In the genomic region with DNA sequence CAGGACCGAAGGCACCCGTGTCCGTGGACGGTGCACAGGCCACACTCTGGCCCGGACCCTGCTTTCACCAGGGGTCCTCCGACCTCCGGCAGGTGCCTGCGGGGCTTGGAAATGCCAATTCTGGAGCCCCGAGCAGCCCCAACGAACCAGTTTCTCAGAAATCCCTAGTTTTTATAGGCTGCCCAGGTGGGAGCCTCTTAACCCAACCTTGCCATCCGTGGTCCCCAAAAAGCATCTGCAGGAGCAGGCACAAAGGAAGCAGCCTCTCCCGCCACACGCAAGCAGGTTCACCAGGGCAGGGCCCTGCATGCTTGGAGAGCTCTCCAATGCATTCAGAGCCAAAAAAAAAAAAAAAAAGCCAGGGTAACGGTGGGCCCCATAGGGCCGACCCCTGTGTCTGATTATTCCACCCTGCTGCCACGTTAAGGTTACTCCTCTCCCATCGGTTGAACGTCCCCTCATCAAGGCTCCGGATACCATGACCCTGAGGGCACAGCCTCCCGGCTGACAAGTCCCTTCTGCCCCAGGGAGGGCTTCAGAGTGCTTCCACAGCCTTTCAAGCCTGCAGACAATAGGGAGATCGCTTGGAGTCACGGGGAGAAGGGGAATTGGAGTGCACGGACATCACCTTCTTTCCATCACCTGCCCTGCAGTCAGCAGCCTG, we compare ENCODE assay signal across 1 cellular context.
TF ChIP-seq lines count a peak whose summit lies in the region.

No MANE protein-coding gene starts in this region.

TF ChIP-seq in HepG2, 621 proteins besides CTCF, POLR2A, EP300 and RAD21 (continued from another document and continues in another):
- 0 out of 2 replicates have a peak, but pooled peaks have one; percentile 28 for TF ChIP-seq ZNF230 (CRISPR knock-in tag; IDR thresholded peaks at IDR 0.05)
- TF ChIP-seq, protein P1, sequence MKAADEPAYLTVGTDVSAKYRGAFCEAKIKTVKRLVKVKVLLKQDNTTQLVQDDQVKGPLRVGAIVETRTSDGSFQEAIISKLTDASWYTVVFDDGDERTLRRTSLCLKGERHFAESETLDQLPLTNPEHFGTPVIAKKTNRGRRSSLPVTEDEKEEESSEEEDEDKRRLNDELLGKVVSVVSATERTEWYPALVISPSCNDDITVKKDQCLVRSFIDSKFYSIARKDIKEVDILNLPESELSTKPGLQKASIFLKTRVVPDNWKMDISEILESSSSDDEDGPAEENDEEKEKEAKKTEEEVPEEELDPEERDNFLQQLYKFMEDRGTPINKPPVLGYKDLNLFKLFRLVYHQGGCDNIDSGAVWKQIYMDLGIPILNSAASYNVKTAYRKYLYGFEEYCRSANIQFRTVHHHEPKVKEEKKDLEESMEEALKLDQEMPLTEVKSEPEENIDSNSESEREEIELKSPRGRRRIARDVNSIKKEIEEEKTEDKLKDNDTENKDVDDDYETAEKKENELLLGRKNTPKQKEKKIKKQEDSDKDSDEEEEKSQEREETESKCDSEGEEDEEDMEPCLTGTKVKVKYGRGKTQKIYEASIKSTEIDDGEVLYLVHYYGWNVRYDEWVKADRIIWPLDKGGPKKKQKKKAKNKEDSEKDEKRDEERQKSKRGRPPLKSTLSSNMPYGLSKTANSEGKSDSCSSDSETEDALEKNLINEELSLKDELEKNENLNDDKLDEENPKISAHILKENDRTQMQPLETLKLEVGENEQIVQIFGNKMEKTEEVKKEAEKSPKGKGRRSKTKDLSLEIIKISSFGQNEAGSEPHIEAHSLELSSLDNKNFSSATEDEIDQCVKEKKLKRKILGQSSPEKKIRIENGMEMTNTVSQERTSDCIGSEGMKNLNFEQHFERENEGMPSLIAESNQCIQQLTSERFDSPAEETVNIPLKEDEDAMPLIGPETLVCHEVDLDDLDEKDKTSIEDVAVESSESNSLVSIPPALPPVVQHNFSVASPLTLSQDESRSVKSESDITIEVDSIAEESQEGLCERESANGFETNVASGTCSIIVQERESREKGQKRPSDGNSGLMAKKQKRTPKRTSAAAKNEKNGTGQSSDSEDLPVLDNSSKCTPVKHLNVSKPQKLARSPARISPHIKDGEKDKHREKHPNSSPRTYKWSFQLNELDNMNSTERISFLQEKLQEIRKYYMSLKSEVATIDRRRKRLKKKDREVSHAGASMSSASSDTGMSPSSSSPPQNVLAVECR (CRISPR knock-in tag; IDR thresholded peaks at IDR 0.05; ENCODE audit: borderline replicate concordance), result no peak; the same call in 1 of the 2 replicates
- TF ChIP-seq ISL2 (CRISPR knock-in tag; IDR thresholded peaks at IDR 0.05), result no peak
- TF ChIP-seq GZF1 (CRISPR knock-in tag; IDR thresholded peaks at IDR 0.05), result no peak
- no peak for TF ChIP-seq REXO4 (CRISPR knock-in tag; IDR thresholded peaks at IDR 0.05; ENCODE audit: borderline replicate concordance)
- TF ChIP-seq, protein P2, sequence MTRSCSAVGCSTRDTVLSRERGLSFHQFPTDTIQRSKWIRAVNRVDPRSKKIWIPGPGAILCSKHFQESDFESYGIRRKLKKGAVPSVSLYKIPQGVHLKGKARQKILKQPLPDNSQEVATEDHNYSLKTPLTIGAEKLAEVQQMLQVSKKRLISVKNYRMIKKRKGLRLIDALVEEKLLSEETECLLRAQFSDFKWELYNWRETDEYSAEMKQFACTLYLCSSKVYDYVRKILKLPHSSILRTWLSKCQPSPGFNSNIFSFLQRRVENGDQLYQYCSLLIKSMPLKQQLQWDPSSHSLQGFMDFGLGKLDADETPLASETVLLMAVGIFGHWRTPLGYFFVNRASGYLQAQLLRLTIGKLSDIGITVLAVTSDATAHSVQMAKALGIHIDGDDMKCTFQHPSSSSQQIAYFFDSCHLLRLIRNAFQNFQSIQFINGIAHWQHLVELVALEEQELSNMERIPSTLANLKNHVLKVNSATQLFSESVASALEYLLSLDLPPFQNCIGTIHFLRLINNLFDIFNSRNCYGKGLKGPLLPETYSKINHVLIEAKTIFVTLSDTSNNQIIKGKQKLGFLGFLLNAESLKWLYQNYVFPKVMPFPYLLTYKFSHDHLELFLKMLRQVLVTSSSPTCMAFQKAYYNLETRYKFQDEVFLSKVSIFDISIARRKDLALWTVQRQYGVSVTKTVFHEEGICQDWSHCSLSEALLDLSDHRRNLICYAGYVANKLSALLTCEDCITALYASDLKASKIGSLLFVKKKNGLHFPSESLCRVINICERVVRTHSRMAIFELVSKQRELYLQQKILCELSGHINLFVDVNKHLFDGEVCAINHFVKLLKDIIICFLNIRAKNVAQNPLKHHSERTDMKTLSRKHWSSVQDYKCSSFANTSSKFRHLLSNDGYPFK (CRISPR knock-in tag; IDR thresholded peaks at IDR 0.05; ENCODE audit: borderline replicate concordance), result peak; percentile 80
- TF ChIP-seq ZNF224 (CRISPR knock-in tag; IDR thresholded peaks at IDR 0.05), result no peak
- TF ChIP-seq, protein P3, sequence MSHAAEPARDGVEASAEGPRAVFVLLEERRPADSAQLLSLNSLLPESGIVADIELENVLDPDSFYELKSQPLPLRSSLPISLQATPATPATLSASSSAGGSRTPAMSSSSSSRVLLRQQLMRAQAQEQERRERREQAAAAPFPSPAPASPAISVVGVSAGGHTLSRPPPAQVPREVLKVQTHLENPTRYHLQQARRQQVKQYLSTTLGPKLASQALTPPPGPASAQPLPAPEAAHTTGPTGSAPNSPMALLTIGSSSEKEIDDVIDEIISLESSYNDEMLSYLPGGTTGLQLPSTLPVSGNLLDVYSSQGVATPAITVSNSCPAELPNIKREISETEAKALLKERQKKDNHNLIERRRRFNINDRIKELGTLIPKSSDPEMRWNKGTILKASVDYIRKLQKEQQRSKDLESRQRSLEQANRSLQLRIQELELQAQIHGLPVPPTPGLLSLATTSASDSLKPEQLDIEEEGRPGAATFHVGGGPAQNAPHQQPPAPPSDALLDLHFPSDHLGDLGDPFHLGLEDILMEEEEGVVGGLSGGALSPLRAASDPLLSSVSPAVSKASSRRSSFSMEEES (CRISPR knock-in tag; IDR thresholded peaks at IDR 0.05), result no peak
- TF ChIP-seq GPN1 (CRISPR knock-in tag; IDR thresholded peaks at IDR 0.05; ENCODE audit: borderline replicate concordance), result no peak
- TF ChIP-seq TSC22D2 (CRISPR knock-in tag; IDR thresholded peaks at IDR 0.05; ENCODE audit: borderline replicate concordance), result no peak
- TF ChIP-seq FOSL1 (CRISPR knock-in tag; IDR thresholded peaks at IDR 0.05; ENCODE audit: borderline replicate concordance), result no peak
- 0 out of 2 replicates have a peak, but pooled peaks have one; percentile 0 for TF ChIP-seq HNRNPL (IDR thresholded peaks at IDR 0.05; ENCODE audit: low read depth, low read length)
- no peak for TF ChIP-seq ZNF672 (CRISPR knock-in tag; IDR thresholded peaks at IDR 0.05)
- TF ChIP-seq ZSCAN9 (CRISPR knock-in tag; IDR thresholded peaks at IDR 0.05; ENCODE audit: borderline replicate concordance), result no peak; the same call in 1 of the 2 replicates
- no peak for TF ChIP-seq PHF20 (CRISPR knock-in tag; IDR thresholded peaks at IDR 0.05)
- TF ChIP-seq, protein P4, sequence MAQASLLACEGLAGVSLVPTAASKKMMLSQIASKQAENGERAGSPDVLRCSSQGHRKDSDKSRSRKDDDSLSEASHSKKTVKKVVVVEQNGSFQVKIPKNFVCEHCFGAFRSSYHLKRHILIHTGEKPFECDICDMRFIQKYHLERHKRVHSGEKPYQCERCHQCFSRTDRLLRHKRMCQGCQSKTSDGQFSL (CRISPR knock-in tag; IDR thresholded peaks at IDR 0.05), result no peak
- TF ChIP-seq KLF9 (CRISPR knock-in tag; IDR thresholded peaks at IDR 0.05; ENCODE audit: low read depth), result no peak
- TF ChIP-seq, protein P5, sequence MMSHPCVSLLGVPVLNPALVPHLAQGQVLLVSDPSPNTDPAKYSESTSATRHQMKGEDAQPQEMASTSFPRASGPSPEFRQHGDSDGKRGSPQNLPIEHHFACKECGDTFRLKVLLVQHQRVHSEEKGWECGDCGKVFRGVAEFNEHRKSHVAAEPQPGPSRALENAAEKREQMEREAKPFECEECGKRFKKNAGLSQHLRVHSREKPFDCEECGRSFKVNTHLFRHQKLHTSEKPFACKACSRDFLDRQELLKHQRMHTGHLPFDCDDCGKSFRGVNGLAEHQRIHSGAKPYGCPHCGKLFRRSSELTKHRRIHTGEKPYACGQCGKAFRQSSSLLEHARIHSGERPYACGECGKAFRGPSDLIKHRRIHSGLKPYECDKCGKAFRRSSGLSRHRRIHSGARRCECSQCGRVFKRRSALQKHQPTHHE (CRISPR knock-in tag; IDR thresholded peaks at IDR 0.05; ENCODE audit: borderline replicate concordance), result no peak
- no peak for TF ChIP-seq MED8 (CRISPR knock-in tag; IDR thresholded peaks at IDR 0.05; ENCODE audit: insufficient replicate concordance)
- no peak for TF ChIP-seq ZNF569 (CRISPR knock-in tag; IDR thresholded peaks at IDR 0.05; ENCODE audit: borderline replicate concordance)
- no peak for TF ChIP-seq RORA (CRISPR knock-in tag; IDR thresholded peaks at IDR 0.05)
- TF ChIP-seq ARID2 (CRISPR knock-in tag; IDR thresholded peaks at IDR 0.05; ENCODE audit: borderline replicate concordance), result no peak; the same call in 1 of the 2 replicates
- TF ChIP-seq, protein P6, sequence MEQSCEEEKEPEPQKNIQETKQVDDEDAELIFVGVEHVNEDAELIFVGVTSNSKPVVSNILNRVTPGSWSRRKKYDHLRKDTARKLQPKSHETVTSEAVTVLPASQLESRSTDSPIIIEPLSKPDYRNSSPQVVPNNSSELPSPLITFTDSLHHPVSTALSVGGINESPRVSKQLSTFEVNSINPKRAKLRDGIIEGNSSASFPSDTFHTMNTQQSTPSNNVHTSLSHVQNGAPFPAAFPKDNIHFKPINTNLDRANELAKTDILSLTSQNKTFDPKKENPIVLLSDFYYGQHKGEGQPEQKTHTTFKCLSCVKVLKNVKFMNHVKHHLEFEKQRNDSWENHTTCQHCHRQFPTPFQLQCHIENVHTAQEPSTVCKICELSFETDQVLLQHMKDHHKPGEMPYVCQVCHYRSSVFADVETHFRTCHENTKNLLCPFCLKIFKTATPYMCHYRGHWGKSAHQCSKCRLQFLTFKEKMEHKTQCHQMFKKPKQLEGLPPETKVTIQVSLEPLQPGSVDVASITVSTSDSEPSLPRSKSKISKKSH (CRISPR knock-in tag; IDR thresholded peaks at IDR 0.05; ENCODE audit: borderline replicate concordance), result 0 out of 2 replicates have a peak, but pooled peaks have one; percentile 8
- TF ChIP-seq, protein P7, sequence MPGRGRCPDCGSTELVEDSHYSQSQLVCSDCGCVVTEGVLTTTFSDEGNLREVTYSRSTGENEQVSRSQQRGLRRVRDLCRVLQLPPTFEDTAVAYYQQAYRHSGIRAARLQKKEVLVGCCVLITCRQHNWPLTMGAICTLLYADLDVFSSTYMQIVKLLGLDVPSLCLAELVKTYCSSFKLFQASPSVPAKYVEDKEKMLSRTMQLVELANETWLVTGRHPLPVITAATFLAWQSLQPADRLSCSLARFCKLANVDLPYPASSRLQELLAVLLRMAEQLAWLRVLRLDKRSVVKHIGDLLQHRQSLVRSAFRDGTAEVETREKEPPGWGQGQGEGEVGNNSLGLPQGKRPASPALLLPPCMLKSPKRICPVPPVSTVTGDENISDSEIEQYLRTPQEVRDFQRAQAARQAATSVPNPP (CRISPR knock-in tag; IDR thresholded peaks at IDR 0.05), result no peak
- no peak for TF ChIP-seq ZNF724P (CRISPR knock-in tag; IDR thresholded peaks at IDR 0.05; ENCODE audit: borderline replicate concordance)
- no peak for TF ChIP-seq IKZF1 (IDR thresholded peaks at IDR 0.05)
- TF ChIP-seq ZNF7 (CRISPR knock-in tag; IDR thresholded peaks at IDR 0.05), result no peak
- no peak for TF ChIP-seq MTF2 (CRISPR knock-in tag; IDR thresholded peaks at IDR 0.05; ENCODE audit: borderline replicate concordance)
- no peak for TF ChIP-seq WIZ (CRISPR knock-in tag; IDR thresholded peaks at IDR 0.05)
- TF ChIP-seq DPF2 (CRISPR knock-in tag; IDR thresholded peaks at IDR 0.05; ENCODE audit: borderline replicate concordance, low read depth), result no peak
- TF ChIP-seq JUND (CRISPR knock-in tag; IDR thresholded peaks at IDR 0.05), result no peak
- no peak for TF ChIP-seq ZNF562 (CRISPR knock-in tag; IDR thresholded peaks at IDR 0.05; ENCODE audit: borderline replicate concordance)
- TF ChIP-seq HDAC1 (CRISPR knock-in tag; IDR thresholded peaks at IDR 0.05), result 0 out of 2 replicates have a peak, but pooled peaks have one; percentile 28
- TF ChIP-seq U2AF1 (optimal IDR thresholded peaks at IDR 0.05; ENCODE audit: low read depth, low read length), result no peak
- TF ChIP-seq, protein P8, sequence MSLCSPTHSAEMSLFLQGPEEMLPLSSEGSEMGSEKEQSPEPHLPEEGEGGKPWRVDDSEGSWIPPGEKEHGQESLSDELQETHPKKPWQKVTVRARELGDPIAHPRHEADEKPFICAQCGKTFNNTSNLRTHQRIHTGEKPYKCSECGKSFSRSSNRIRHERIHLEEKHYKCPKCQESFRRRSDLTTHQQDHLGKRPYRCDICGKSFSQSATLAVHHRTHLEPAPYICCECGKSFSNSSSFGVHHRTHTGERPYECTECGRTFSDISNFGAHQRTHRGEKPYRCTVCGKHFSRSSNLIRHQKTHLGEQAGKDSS (CRISPR knock-in tag; IDR thresholded peaks at IDR 0.05; ENCODE audit: borderline replicate concordance, low read depth), result no peak
- no peak for TF ChIP-seq ZC3H4 (CRISPR knock-in tag; IDR thresholded peaks at IDR 0.05; ENCODE audit: borderline replicate concordance)
- TF ChIP-seq ZNF350 (CRISPR knock-in tag; IDR thresholded peaks at IDR 0.05; ENCODE audit: borderline replicate concordance, low read depth), result no peak
- TF ChIP-seq, protein P9, sequence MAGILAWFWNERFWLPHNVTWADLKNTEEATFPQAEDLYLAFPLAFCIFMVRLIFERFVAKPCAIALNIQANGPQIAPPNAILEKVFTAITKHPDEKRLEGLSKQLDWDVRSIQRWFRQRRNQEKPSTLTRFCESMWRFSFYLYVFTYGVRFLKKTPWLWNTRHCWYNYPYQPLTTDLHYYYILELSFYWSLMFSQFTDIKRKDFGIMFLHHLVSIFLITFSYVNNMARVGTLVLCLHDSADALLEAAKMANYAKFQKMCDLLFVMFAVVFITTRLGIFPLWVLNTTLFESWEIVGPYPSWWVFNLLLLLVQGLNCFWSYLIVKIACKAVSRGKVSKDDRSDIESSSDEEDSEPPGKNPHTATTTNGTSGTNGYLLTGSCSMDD (CRISPR knock-in tag; IDR thresholded peaks at IDR 0.05), result no peak
- TF ChIP-seq ADNP (CRISPR knock-in tag; IDR thresholded peaks at IDR 0.05), result no peak
- TF ChIP-seq NFE2L2 (IDR thresholded peaks at IDR 0.05; ENCODE audit: low read length), result no peak
- TF ChIP-seq, protein P10, sequence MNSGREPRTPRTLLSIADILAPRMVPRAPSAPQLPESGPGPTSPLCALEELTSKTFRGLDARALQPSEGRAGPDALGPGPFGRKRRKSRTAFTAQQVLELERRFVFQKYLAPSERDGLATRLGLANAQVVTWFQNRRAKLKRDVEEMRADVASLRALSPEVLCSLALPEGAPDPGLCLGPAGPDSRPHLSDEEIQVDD (CRISPR knock-in tag; IDR thresholded peaks at IDR 0.05; ENCODE audit: borderline replicate concordance), result no peak
- TF ChIP-seq HNRNPLL (IDR thresholded peaks at IDR 0.05; ENCODE audit: low read depth, low read length, poor library complexity, severe bottlenecking), result no peak
- no peak for TF ChIP-seq ARHGAP35 (CRISPR knock-in tag; IDR thresholded peaks at IDR 0.05; ENCODE audit: borderline replicate concordance)
- TF ChIP-seq ZNF563 (CRISPR knock-in tag; IDR thresholded peaks at IDR 0.05), result no peak
- no peak for TF ChIP-seq ATRX (CRISPR knock-in tag; IDR thresholded peaks at IDR 0.05; ENCODE audit: borderline replicate concordance)
- no peak for TF ChIP-seq ZNF776 (CRISPR knock-in tag; IDR thresholded peaks at IDR 0.05)
- TF ChIP-seq ZNF30 (CRISPR knock-in tag; IDR thresholded peaks at IDR 0.05), result no peak
